ENCODE assay signal across 14 cellular contexts in genomic region chr2:100940766-100941645, GRCh38.
DNase-seq lines count a peak whose midpoint lies in the region; ATAC-seq and TF ChIP-seq lines count a peak whose summit lies in the region.
"Had no signal": no experiment of that assay in that cellular context is flagged by ENCODE, and none has a peak within 500 bp of the region (broad histone marks: within the 10 kb centered on the region; RNA-seq: fewer than 3 reads in every experiment).

No MANE protein-coding gene starts in this region.

- H4K8ac ChIP-seq in mesendoderm (ENCODE audit: low read depth, low read length) = no peak overlapping the region

- DNase-seq in activated T-cell treated with anti-CD3 and anti-CD28 coated beads, Interleukin-2, amount 50 U/mL, for 24 hours = no peak
- DNase-seq in activated T-cell treated with anti-CD3 and anti-CD28 coated beads, Interleukin-2, amount 50 U/mL, for 48 hours = no peak
- peak; percentile 37 for DNase-seq in activated CD8-positive, alpha-beta T cell treated with anti-CD3 and anti-CD28 coated beads for 36 hours
- peak; percentile 11 for DNase-seq in ecto neural progenitor cell (ENCODE audit: low spot score)
- no peak for DNase-seq in spleen
- DNase-seq in mesendoderm = no peak
- no peak for DNase-seq in stimulated activated effector memory CD8-positive, alpha-beta T cell treated with anti-CD3 and anti-CD28 coated beads, Interleukin-12 subunit alpha, Interleukin-12 subunit beta, amount 100 ng/mL, for 72 hours (ENCODE audit: low spot score in 2 of 2)
- DNase-seq in kidney tubule cell (ENCODE audit: low spot score) = no peak
- DNase-seq: activated CD4-positive, alpha-beta T cell treated with anti-CD3 and anti-CD28 coated beads, Interleukin-2, amount 50 U/mL, for 1 hour; cerebellar nuclear complex; GF-D8; heart right ventricle; stimulated activated CD4-positive, alpha-beta T cell treated with anti-CD3 and anti-CD28 coated beads, Interleukin-4, amount 100 ng/mL, for 1 hour; uterus had no signal

- peaks cover 25% of the 10 kb centered on the region for H3K4me1 Mint-ChIP-seq in activated T-cell treated with anti-CD3 and anti-CD28 coated beads, Interleukin-2, amount 50 U/mL, for 24 hours (ENCODE audit: low read depth)
- H3K4me1 Mint-ChIP-seq in activated CD8-positive, alpha-beta T cell treated with anti-CD3 and anti-CD28 coated beads for 36 hours (ENCODE audit: low read depth) = peaks cover 22% of the 10 kb centered on the region
- peaks cover 14% of the 10 kb centered on the region for H3K4me1 Mint-ChIP-seq in stimulated activated effector memory CD8-positive, alpha-beta T cell treated with anti-CD3 and anti-CD28 coated beads, Interleukin-12 subunit alpha, Interleukin-12 subunit beta, amount 100 ng/mL, for 72 hours

- H2AK5ac ChIP-seq in mesendoderm (ENCODE audit: low read length) = no peak overlapping the region

- WGBS in spleen, 5 donors = 74 to 82% (median 79%) methylated on average over 13 to 14 of the region's 14 CpGs
- WGBS in mesendoderm (ENCODE audit: extremely low coverage, insufficient coverage, low lambda C conversion rate) = no CpG with 5 or more reads among the region's 14 CpGs

- H3K4ac ChIP-seq in mesendoderm (ENCODE audit: low read depth, low read length) = no peak overlapping the region

- no peak overlapping the region for H3K56ac ChIP-seq in mesendoderm (ENCODE audit: low read length)

- H3K4me3 ChIP-seq in spleen = peak overlapping the region in 1 of 8 donors; percentile 3
- no peak overlapping the region for H3K4me3 ChIP-seq in mesendoderm (ENCODE audit: low read length)
- H3K4me3 ChIP-seq: heart right ventricle, uterus had no signal

- intact Hi-C loops in activated CD8-positive, alpha-beta T cell treated with anti-CD3 and anti-CD28 coated beads for 36 hours (cut with micrococcal nuclease) = no loop called here
- intact Hi-C loops in spleen (cut with DNase I; ENCODE audit: low total_unique reads) = no loop called here

- no peaks in the 10 kb centered on the region for H3K27me3 Mint-ChIP-seq in activated T-cell treated with anti-CD3 and anti-CD28 coated beads, Interleukin-2, amount 50 U/mL, for 24 hours
- H3K27me3 Mint-ChIP-seq in activated CD8-positive, alpha-beta T cell treated with anti-CD3 and anti-CD28 coated beads for 36 hours = no peaks in the 10 kb centered on the region

- no peak overlapping the region for H3K9ac ChIP-seq in mesendoderm (ENCODE audit: low read length)

- ATAC-seq in activated CD8-positive, alpha-beta T cell treated with anti-CD3 and anti-CD28 coated beads for 36 hours = no peak
- no peak for ATAC-seq in stimulated activated effector memory CD8-positive, alpha-beta T cell treated with anti-CD3 and anti-CD28 coated beads, Interleukin-12 subunit alpha, Interleukin-12 subunit beta, amount 100 ng/mL, for 72 hours
- ATAC-seq: heart right ventricle had no signal

- no peaks in the 10 kb centered on the region for H3K9me3 Mint-ChIP-seq in activated T-cell treated with anti-CD3 and anti-CD28 coated beads, Interleukin-2, amount 50 U/mL, for 24 hours
- no peaks in the 10 kb centered on the region for H3K9me3 Mint-ChIP-seq in activated CD8-positive, alpha-beta T cell treated with anti-CD3 and anti-CD28 coated beads for 36 hours
- H3K9me3 Mint-ChIP-seq in stimulated activated effector memory CD8-positive, alpha-beta T cell treated with anti-CD3 and anti-CD28 coated beads, Interleukin-12 subunit alpha, Interleukin-12 subunit beta, amount 100 ng/mL, for 72 hours = no peaks in the 10 kb centered on the region

- no peak overlapping the region for H2BK120ac ChIP-seq in mesendoderm (ENCODE audit: low read depth, low read length)

- no peak overlapping the region for H4K5ac ChIP-seq in mesendoderm (ENCODE audit: low read length)

- H3K4me1 ChIP-seq in spleen = peaks cover 0 to 14% (median 4%) of the 10 kb centered on the region in 6 donors
- H3K4me1 ChIP-seq in mesendoderm (ENCODE audit: control insufficient read depth, low read depth, low read length) = no peaks in the 10 kb centered on the region
- H3K4me1 ChIP-seq: uterus had no signal

- no peak for TF ChIP-seq POLR2A in spleen (IDR thresholded peaks at IDR 0.05)

- peak overlapping the region; percentile 32 for H3K4me3 Mint-ChIP-seq in activated T-cell treated with anti-CD3 and anti-CD28 coated beads, Interleukin-2, amount 50 U/mL, for 24 hours
- no peak overlapping the region for H3K4me3 Mint-ChIP-seq in activated CD8-positive, alpha-beta T cell treated with anti-CD3 and anti-CD28 coated beads for 36 hours
- H3K4me3 Mint-ChIP-seq in stimulated activated effector memory CD8-positive, alpha-beta T cell treated with anti-CD3 and anti-CD28 coated beads, Interleukin-12 subunit alpha, Interleukin-12 subunit beta, amount 100 ng/mL, for 72 hours = no peak overlapping the region

- no peak overlapping the region for H2BK5ac ChIP-seq in mesendoderm (ENCODE audit: low read length)

- no peaks in the 10 kb centered on the region for H3K79me2 ChIP-seq in mesendoderm (ENCODE audit: control insufficient read depth, insufficient read depth, low read length)

- H3K23ac ChIP-seq in mesendoderm (ENCODE audit: low read length) = no peak overlapping the region

- peak overlapping the region; percentile 89 for H3K27ac Mint-ChIP-seq in activated T-cell treated with anti-CD3 and anti-CD28 coated beads, Interleukin-2, amount 50 U/mL, for 24 hours
- peak overlapping the region; percentile 62 for H3K27ac Mint-ChIP-seq in activated CD8-positive, alpha-beta T cell treated with anti-CD3 and anti-CD28 coated beads for 36 hours
- no peak overlapping the region for H3K27ac Mint-ChIP-seq in stimulated activated effector memory CD8-positive, alpha-beta T cell treated with anti-CD3 and anti-CD28 coated beads, Interleukin-12 subunit alpha, Interleukin-12 subunit beta, amount 100 ng/mL, for 72 hours

- peaks cover 3% of the 10 kb centered on the region for H3K36me3 Mint-ChIP-seq in activated T-cell treated with anti-CD3 and anti-CD28 coated beads, Interleukin-2, amount 50 U/mL, for 24 hours (ENCODE audit: low read depth)
- peaks cover 2% of the 10 kb centered on the region for H3K36me3 Mint-ChIP-seq in activated CD8-positive, alpha-beta T cell treated with anti-CD3 and anti-CD28 coated beads for 36 hours (ENCODE audit: low read depth)
- H3K36me3 Mint-ChIP-seq in stimulated activated effector memory CD8-positive, alpha-beta T cell treated with anti-CD3 and anti-CD28 coated beads, Interleukin-12 subunit alpha, Interleukin-12 subunit beta, amount 100 ng/mL, for 72 hours = no peaks in the 10 kb centered on the region

- no peaks in the 10 kb centered on the region for H3K9me3 ChIP-seq in spleen
- H3K9me3 ChIP-seq: heart right ventricle, uterus had no signal

- POLR2A ChIA-PET in activated CD8-positive, alpha-beta T cell treated with anti-CD3 and anti-CD28 coated beads for 36 hours (lab: Charles Lee) = no interaction called here

- H3K79me1 ChIP-seq in mesendoderm (ENCODE audit: low read length) = no peaks in the 10 kb centered on the region

- TF ChIP-seq CTCF in activated CD8-positive, alpha-beta T cell treated with anti-CD3 and anti-CD28 coated beads for 36 hours (IDR thresholded peaks at IDR 0.05) = no peak
- no peak for TF ChIP-seq CTCF in spleen (IDR thresholded peaks at IDR 0.05 in 8 of 11, conservative IDR thresholded peaks at IDR 0.05 in 3 of 11)

- no peak overlapping the region for H3K18ac ChIP-seq in mesendoderm (ENCODE audit: low read length)

- H3K27me3 ChIP-seq in spleen (replicated peaks in 1 of 7) = peaks cover 0 to 7% (median 0%) of the 10 kb centered on the region in 7 donors
- H3K27me3 ChIP-seq in mesendoderm (ENCODE audit: insufficient read depth, low read length, poor library complexity) = no peaks in the 10 kb centered on the region
- H3K27me3 ChIP-seq: heart right ventricle, uterus had no signal

- no peak overlapping the region for H2BK15ac ChIP-seq in mesendoderm (replicated peaks; ENCODE audit: low read depth)

- CTCF ChIA-PET in activated CD8-positive, alpha-beta T cell treated with anti-CD3 and anti-CD28 coated beads for 36 hours (lab: Charles Lee) = interaction anchor here (1.0 to 1.1 kb wide), 2 partner anchors 21 to 23 kb away, joined by 3 to 4 read pairs; no protein-coding TSS in a partner anchor

- H3K36me3 ChIP-seq in spleen = peaks cover 0 to 7% (median 0%) of the 10 kb centered on the region in 6 donors
- no peaks in the 10 kb centered on the region for H3K36me3 ChIP-seq in mesendoderm (ENCODE audit: control insufficient read depth, insufficient read depth, low read length)
- H3K36me3 ChIP-seq: uterus had no signal

- H3K4me2 ChIP-seq in mesendoderm (ENCODE audit: low read length) = no peak overlapping the region

- H3K27ac ChIP-seq in spleen (peak overlapping the region in 5 of 8 donors; percentile 16 to 47 (median 29)), mesendoderm (ENCODE audit: low read depth, low read length) (no peak overlapping the region)
- H3K27ac ChIP-seq: heart right ventricle, uterus had no signal

Comparison
In these comparisons a context has a peak if more than half of its experiments do, and no peak if none do; other contexts are left out.
1. DNase-seq: peak in activated CD8-positive, alpha-beta T cell treated with anti-CD3 and anti-CD28 coated beads for 36 hours (single experiment) and ecto neural progenitor cell (single experiment); none in activated T-cell treated with anti-CD3 and anti-CD28 coated beads, Interleukin-2, amount 50 U/mL, for 24 hours (single experiment), activated T-cell treated with anti-CD3 and anti-CD28 coated beads, Interleukin-2, amount 50 U/mL, for 48 hours (0 of 2), spleen (single experiment), mesendoderm (single experiment), stimulated activated effector memory CD8-positive, alpha-beta T cell treated with anti-CD3 and anti-CD28 coated beads, Interleukin-12 subunit alpha, Interleukin-12 subunit beta, amount 100 ng/mL, for 72 hours (0 of 2) and kidney tubule cell (single experiment).